35 cellular contexts compared by ENCODE assay signal in the genomic region with DNA sequence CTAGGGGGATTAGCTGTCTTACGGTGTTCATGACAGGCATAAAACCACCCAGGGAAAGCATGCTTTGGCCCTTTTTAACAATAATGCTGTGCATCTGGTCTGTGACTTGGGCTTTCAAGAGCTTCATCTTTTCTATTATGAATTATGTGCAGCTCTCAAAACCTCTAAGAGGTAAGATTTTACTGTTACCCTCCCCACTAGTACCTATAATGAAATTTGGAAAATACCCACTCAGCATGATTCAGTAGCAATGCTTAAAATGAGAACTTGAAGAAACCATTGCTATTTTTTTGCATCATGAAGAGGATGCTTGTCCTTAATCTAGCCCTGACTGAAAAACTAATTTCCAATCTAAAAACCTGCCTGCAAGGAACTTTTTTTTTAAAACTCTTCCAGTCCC. TPM values are rescaled to one million over a fixed set of nuclear protein-coding genes. Genes with fewer than 3 reads are reported as not detected.
"Had no signal": no experiment of that assay in that cellular context is flagged by ENCODE, and none has a peak within 500 bp of the region (broad histone marks: within the 10 kb centered on the region; RNA-seq: fewer than 3 reads in every experiment).

No MANE protein-coding gene starts in this region.

- H3K27ac Mint-ChIP-seq: activated B cell treated with CpG ODN at 0.5 μM for 24 hours; activated CD4-positive, alpha-beta memory T cell treated with anti-CD3 and anti-CD28 coated beads for 36 hours; activated CD8-positive, alpha-beta memory T cell treated with anti-CD3 and anti-CD28 coated beads, Interleukin-2, amount 10 ng/mL, durations not matched to agents 7 days and 5 days; activated CD8-positive, alpha-beta T cell treated with anti-CD3 and anti-CD28 coated beads, Interleukin-2, amount 10 ng/mL, durations not matched to agents 7 days and 5 days; activated naive CD4-positive, alpha-beta T cell treated with anti-CD3 and anti-CD28 coated beads for 36 hours; activated naive CD4-positive, alpha-beta T cell treated with anti-CD3 and anti-CD28 coated beads, Interleukin-2, amount 50 U/mL, for 24 hours; activated naive CD8-positive, alpha-beta T cell treated with anti-CD3 and anti-CD28 coated beads for 36 hours; activated naive CD8-positive, alpha-beta T cell treated with anti-CD3 and anti-CD28 coated beads, Interleukin-2, amount 50 U/mL, for 24 hours; activated T-cell treated with anti-CD3 and anti-CD28 coated beads, Interleukin-2, amount 50 U/mL, for 24 hours; activated T-helper 17 cell treated with anti-CD3 and anti-CD28 coated beads, Interleukin-2, amount 50 U/mL, for 72 hours; effector memory CD8-positive, alpha-beta T cell; T-helper 17 cell; T-helper 2 cell treated with Interferon-gamma antibody and Interleukin-4, amounts not matched to agents 5 μg/mL and 100 μg/mL, for 36 hours had no signal

- FAIRE-seq: colon had no signal

- H3K9me3 ChIP-seq: adrenal gland, body of pancreas, esophagus muscularis mucosa, gastrocnemius medialis, heart left ventricle had no signal

- H3K27ac ChIP-seq: adrenal gland, body of pancreas, esophagus muscularis mucosa, foreskin keratinocyte, gastrocnemius medialis, heart left ventricle, WERI-Rb-1 had no signal

- DNase-seq: activated B cell treated with CpG ODN at 0.5 μM for 24 hours; activated CD4-positive, alpha-beta memory T cell treated with anti-CD3 and anti-CD28 coated beads for 36 hours; activated CD4-positive, alpha-beta T cell treated with anti-CD3 and anti-CD28 coated beads for 48 hours; activated CD4-positive, alpha-beta T cell treated with anti-CD3 and anti-CD28 coated beads, Interleukin-2, amount 50 U/mL, for 1 hour; activated CD8-positive, alpha-beta memory T cell treated with anti-CD3 and anti-CD28 coated beads, Interleukin-2, amount 10 ng/mL, durations not matched to agents 7 days and 5 days; activated CD8-positive, alpha-beta memory T cell treated with anti-CD3 and anti-CD28 coated beads, Interleukin-2, amount 50 U/mL, for 4 hours; activated CD8-positive, alpha-beta T cell treated with anti-CD3 and anti-CD28 coated beads, Interleukin-2, amount 10 ng/mL, durations not matched to agents 7 days and 5 days; activated effector memory CD4-positive, alpha-beta T cell treated with anti-CD3 and anti-CD28 coated beads, Interleukin-2, amount 50 U/mL, for 16 hours; activated naive CD4-positive, alpha-beta T cell treated with anti-CD3 and anti-CD28 coated beads for 36 hours; activated naive CD8-positive, alpha-beta T cell treated with anti-CD3 and anti-CD28 coated beads for 36 hours; activated naive CD8-positive, alpha-beta T cell treated with anti-CD3 and anti-CD28 coated beads, Interleukin-2, amount 50 U/mL, for 24 hours; activated T-cell treated with anti-CD3 and anti-CD28 coated beads, Interleukin-2, amount 50 U/mL, for 24 hours; adrenal gland; amygdala; aorta; body of pancreas; caudate nucleus; cortex of kidney; effector CD4-positive, alpha-beta T cell; effector memory CD8-positive, alpha-beta T cell; erythroblast; foreskin keratinocyte; gastrocnemius medialis; glutamatergic neuron; heart left ventricle; T-helper 1 cell; T-helper 17 cell; T1000; WERI-Rb-1 had no signal

- H3K4me3 ChIP-seq: adrenal gland, body of pancreas, esophagus muscularis mucosa, gastrocnemius medialis, heart left ventricle had no signal

- ATAC-seq: activated CD4-positive, CD25-positive, alpha-beta regulatory T cell treated with anti-CD3 and anti-CD28 coated beads, Interleukin-2, amount 50 U/mL, for 24 hours; activated CD8-positive, alpha-beta memory T cell treated with anti-CD3 and anti-CD28 coated beads, Interleukin-2, amount 10 ng/mL, durations not matched to agents 7 days and 5 days; activated CD8-positive, alpha-beta T cell treated with anti-CD3 and anti-CD28 coated beads, Interleukin-2, amount 10 ng/mL, durations not matched to agents 7 days and 5 days; activated naive CD8-positive, alpha-beta T cell treated with anti-CD3 and anti-CD28 coated beads, Interleukin-2, amount 50 U/mL, for 24 hours; activated T-helper 17 cell treated with anti-CD3 and anti-CD28 coated beads, Interleukin-2, amount 50 U/mL, for 72 hours; body of pancreas; effector memory CD8-positive, alpha-beta T cell; foreskin keratinocyte; gastrocnemius medialis; heart left ventricle; T-helper 17 cell had no signal

- H3K36me3 ChIP-seq: adrenal gland, esophagus muscularis mucosa, gastrocnemius medialis, heart left ventricle, WERI-Rb-1 had no signal

- H3K36me3 Mint-ChIP-seq: activated CD4-positive, alpha-beta memory T cell treated with anti-CD3 and anti-CD28 coated beads for 36 hours; activated CD8-positive, alpha-beta memory T cell treated with anti-CD3 and anti-CD28 coated beads, Interleukin-2, amount 10 ng/mL, durations not matched to agents 7 days and 5 days; activated naive CD4-positive, alpha-beta T cell treated with anti-CD3 and anti-CD28 coated beads, Interleukin-2, amount 50 U/mL, for 24 hours; activated naive CD8-positive, alpha-beta T cell treated with anti-CD3 and anti-CD28 coated beads for 36 hours had no signal

- H3K4me1 ChIP-seq: foreskin keratinocyte had no signal

- H3K27me3 ChIP-seq: adrenal gland, body of pancreas, esophagus muscularis mucosa, foreskin keratinocyte, gastrocnemius medialis, heart left ventricle had no signal

- H3K4me3 Mint-ChIP-seq: activated B cell treated with CpG ODN at 0.5 μM for 24 hours; activated CD4-positive, alpha-beta memory T cell treated with anti-CD3 and anti-CD28 coated beads for 36 hours; activated CD8-positive, alpha-beta memory T cell treated with anti-CD3 and anti-CD28 coated beads, Interleukin-2, amount 10 ng/mL, durations not matched to agents 7 days and 5 days; activated CD8-positive, alpha-beta T cell treated with anti-CD3 and anti-CD28 coated beads, Interleukin-2, amount 10 ng/mL, durations not matched to agents 7 days and 5 days; activated naive CD4-positive, alpha-beta T cell treated with anti-CD3 and anti-CD28 coated beads for 36 hours; activated naive CD4-positive, alpha-beta T cell treated with anti-CD3 and anti-CD28 coated beads, Interleukin-2, amount 50 U/mL, for 24 hours; activated naive CD8-positive, alpha-beta T cell treated with anti-CD3 and anti-CD28 coated beads for 36 hours; activated naive CD8-positive, alpha-beta T cell treated with anti-CD3 and anti-CD28 coated beads, Interleukin-2, amount 50 U/mL, for 24 hours; activated T-cell treated with anti-CD3 and anti-CD28 coated beads, Interleukin-2, amount 50 U/mL, for 24 hours; activated T-helper 17 cell treated with anti-CD3 and anti-CD28 coated beads, Interleukin-2, amount 50 U/mL, for 72 hours; effector memory CD8-positive, alpha-beta T cell; T-helper 17 cell; T-helper 2 cell treated with Interferon-gamma antibody and Interleukin-4, amounts not matched to agents 5 μg/mL and 100 μg/mL, for 36 hours had no signal

- H3K4me1 Mint-ChIP-seq: activated naive CD4-positive, alpha-beta T cell treated with anti-CD3 and anti-CD28 coated beads, Interleukin-2, amount 50 U/mL, for 24 hours; activated naive CD8-positive, alpha-beta T cell treated with anti-CD3 and anti-CD28 coated beads, Interleukin-2, amount 50 U/mL, for 24 hours; activated T-helper 17 cell treated with anti-CD3 and anti-CD28 coated beads, Interleukin-2, amount 50 U/mL, for 72 hours had no signal

- H3K27me3 Mint-ChIP-seq: activated B cell treated with CpG ODN at 0.5 μM for 24 hours had no signal

- H3K9me3 Mint-ChIP-seq: activated B cell treated with CpG ODN at 0.5 μM for 24 hours; activated CD4-positive, alpha-beta memory T cell treated with anti-CD3 and anti-CD28 coated beads for 36 hours; activated naive CD4-positive, alpha-beta T cell treated with anti-CD3 and anti-CD28 coated beads for 36 hours; activated naive CD4-positive, alpha-beta T cell treated with anti-CD3 and anti-CD28 coated beads, Interleukin-2, amount 50 U/mL, for 24 hours; activated naive CD8-positive, alpha-beta T cell treated with anti-CD3 and anti-CD28 coated beads for 36 hours; activated naive CD8-positive, alpha-beta T cell treated with anti-CD3 and anti-CD28 coated beads, Interleukin-2, amount 50 U/mL, for 24 hours; activated T-cell treated with anti-CD3 and anti-CD28 coated beads, Interleukin-2, amount 50 U/mL, for 24 hours; activated T-helper 17 cell treated with anti-CD3 and anti-CD28 coated beads, Interleukin-2, amount 50 U/mL, for 72 hours; effector memory CD8-positive, alpha-beta T cell; T-helper 2 cell treated with Interferon-gamma antibody and Interleukin-4, amounts not matched to agents 5 μg/mL and 100 μg/mL, for 36 hours had no signal

RNA-seq across cellular contexts. Expression of a gene that starts 5.8 kb away (rescaled TPM):
- total RNA-seq: activated CD8-positive, alpha-beta memory T cell treated with anti-CD3 and anti-CD28 coated beads, Interleukin-2, amount 10 ng/mL, durations not matched to agents 7 days and 5 days; activated naive CD4-positive, alpha-beta T cell treated with anti-CD3 and anti-CD28 coated beads for 36 hours had no signal
